18 cellular contexts compared by ENCODE assay signal in the genomic region with DNA sequence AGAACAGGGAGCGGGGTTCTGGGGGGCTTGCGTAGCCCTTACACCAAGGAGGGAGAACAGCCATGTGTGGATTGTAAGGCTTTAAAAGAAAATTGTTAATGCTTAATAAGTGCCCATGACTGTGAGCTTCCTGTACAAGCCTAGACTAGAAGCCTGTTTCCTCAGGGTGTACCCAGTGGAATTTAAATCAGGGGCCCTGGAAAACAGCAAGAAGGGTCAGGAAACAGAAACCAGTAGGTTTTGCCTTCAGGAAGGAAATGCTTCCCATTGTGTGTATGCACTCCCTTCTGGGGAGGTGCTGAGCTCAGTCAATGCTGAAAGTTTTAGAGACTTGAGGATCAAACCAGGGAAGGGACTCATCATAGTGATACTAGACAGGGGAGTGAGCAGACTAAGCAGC. TPM values are rescaled to one million over a fixed set of nuclear protein-coding genes. Genes with fewer than 3 reads are reported as not detected.
DNase-seq lines count a peak whose midpoint lies in the region; ATAC-seq, FAIRE-seq and TF ChIP-seq lines count a peak whose summit lies in the region.
"Had no signal": no experiment of that assay in that cellular context is flagged by ENCODE, and none has a peak within 500 bp of the region (broad histone marks: within the 10 kb centered on the region; RNA-seq: fewer than 3 reads in every experiment).

No MANE protein-coding gene starts in this region.

- TF ChIP-seq EP300 in K562 (IDR thresholded peaks at IDR 0.05; ENCODE audit: low read length): no peak

- no peak overlapping the region for H3K9ac ChIP-seq in K562 (ENCODE audit: insufficient read depth in 1 of 2, low read depth in 2 of 2, low read length in 2 of 2)

- DNase-seq in RWPE1 (ENCODE audit: low spot score): no peak
- DNase-seq in K562 (ENCODE audit: extremely low read depth in 1 of 4, low spot score in 3 of 4): no peak
- no peak for DNase-seq in esophagus squamous epithelium (lab: John Stamatoyannopoulos, UW)
- DNase-seq in stimulated activated effector memory CD8-positive, alpha-beta T cell treated with anti-CD3 and anti-CD28 coated beads, Interleukin-12 subunit alpha, Interleukin-12 subunit beta, amount 100 ng/mL, for 72 hours (ENCODE audit: low spot score in 2 of 2): no peak
- DNase-seq in HK-2 (ENCODE audit: unreplicated experiment): no peak
- DNase-seq: CD8-positive, alpha-beta memory T cell; Kasumi-1; NCI-H1417; NCI-H1930; NCI-H2171; NCI-H446 treated with DMSO at 0.1 percent for 48 hours; NCI-H748 treated with DMSO at 0.1 percent for 48 hours; SHP77 had no signal

- peaks cover 81% of the 10 kb centered on the region for H3K36me3 Mint-ChIP-seq in stimulated activated effector memory CD8-positive, alpha-beta T cell treated with anti-CD3 and anti-CD28 coated beads, Interleukin-12 subunit alpha, Interleukin-12 subunit beta, amount 100 ng/mL, for 72 hours

- TF ChIP-seq CTCF in RWPE1 (conservative IDR thresholded peaks at IDR 0.05; ENCODE audit: low read depth): no peak
- no peak for TF ChIP-seq CTCF in K562 (IDR thresholded peaks at IDR 0.05 in 2 of 3, conservative IDR thresholded peaks at IDR 0.05 in 1 of 3; ENCODE audit: insufficient read depth in 2 of 3, low read depth in 1 of 3, low read length in 3 of 3)
- no peak for TF ChIP-seq CTCF in esophagus squamous epithelium (IDR thresholded peaks at IDR 0.05)

- no peak for TF ChIP-seq RAD21 in K562 (CRISPR knock-in tag; conservative IDR thresholded peaks at IDR 0.05 in 1 of 2, IDR thresholded peaks at IDR 0.05 in 1 of 2)

- H2AFZ ChIP-seq in K562 (ENCODE audit: low read depth, low read length): no peak overlapping the region

- no peak overlapping the region for H3K4me3 ChIP-seq in K562
- no peak overlapping the region for H3K4me3 ChIP-seq in esophagus squamous epithelium

- in situ Hi-C loops in K562 (cut with MboI): loop anchor here (25.0 kb wide), 1 partner anchor 562 kb away; no protein-coding TSS in a partner anchor

- H3K27me3 ChIP-seq in K562 (ENCODE audit: control insufficient read depth in 2 of 2, insufficient read depth in 2 of 2, low read length in 2 of 2): no peaks in the 10 kb centered on the region
- H3K27me3 ChIP-seq in esophagus squamous epithelium: no peaks in the 10 kb centered on the region

- CTCF ChIA-PET in RWPE1 (lab: Yijun Ruan, JAX): interaction anchor here (0.6 to 4.0 kb wide), 2 partner anchors 408 to 810 kb away, joined by 7 to 28 read pairs; no protein-coding TSS in a partner anchor
- CTCF ChIA-PET in K562 (lab: Yijun Ruan, JAX; ENCODE audit: low intra/inter-chr PET ratio): no interaction called here

- H3K4me2 ChIP-seq in K562 (ENCODE audit: insufficient read depth, low read length): no peak overlapping the region

- H3K4me1 ChIP-seq in K562 (replicated peaks in 1 of 2; ENCODE audit: control insufficient read depth in 2 of 2, insufficient read depth in 2 of 2, low read length in 2 of 2): peaks cover 8 to 20% of the 10 kb centered on the region in 2 experiments; a peak in 3 of 5 replicates
- H3K4me1 ChIP-seq in esophagus squamous epithelium: peaks cover 35 to 66% (median 47%) of the 10 kb centered on the region in 3 donors

- peaks cover 3% of the 10 kb centered on the region; the same call in 2 of the 3 replicates for H3K79me2 ChIP-seq in K562 (ENCODE audit: control insufficient read depth, insufficient read depth, low read length)

- H3K27ac ChIP-seq in RWPE1: peak overlapping the region; percentile 92
- H3K27ac ChIP-seq in K562 (ENCODE audit: extremely low read depth, low read depth, low read length): no peak overlapping the region
- peak overlapping the region; percentile 79 to 86 (median 84) for H3K27ac ChIP-seq in esophagus squamous epithelium

- no peak for FAIRE-seq in K562 (lab: Jason Lieb, UNC)
- FAIRE-seq: H54 had no signal

- H3K4me3 Mint-ChIP-seq in stimulated activated effector memory CD8-positive, alpha-beta T cell treated with anti-CD3 and anti-CD28 coated beads, Interleukin-12 subunit alpha, Interleukin-12 subunit beta, amount 100 ng/mL, for 72 hours: no peak overlapping the region

- peaks cover 40% of the 10 kb centered on the region for H3K4me1 Mint-ChIP-seq in stimulated activated effector memory CD8-positive, alpha-beta T cell treated with anti-CD3 and anti-CD28 coated beads, Interleukin-12 subunit alpha, Interleukin-12 subunit beta, amount 100 ng/mL, for 72 hours

- peak overlapping the region; percentile 43 for H3K27ac Mint-ChIP-seq in stimulated activated effector memory CD8-positive, alpha-beta T cell treated with anti-CD3 and anti-CD28 coated beads, Interleukin-12 subunit alpha, Interleukin-12 subunit beta, amount 100 ng/mL, for 72 hours

- H4K20me1 ChIP-seq in K562 (replicated peaks; ENCODE audit: control insufficient read depth, insufficient read depth, low read length): peaks cover 21% of the 10 kb centered on the region

- H3K36me3 ChIP-seq in K562 (ENCODE audit: control insufficient read depth, insufficient read depth, low read length) (peaks cover 71% of the 10 kb centered on the region), esophagus squamous epithelium (peaks cover 3 to 64% (median 33%) of the 10 kb centered on the region in 3 donors)

- no peaks in the 10 kb centered on the region for H3K9me3 Mint-ChIP-seq in stimulated activated effector memory CD8-positive, alpha-beta T cell treated with anti-CD3 and anti-CD28 coated beads, Interleukin-12 subunit alpha, Interleukin-12 subunit beta, amount 100 ng/mL, for 72 hours
- H3K9me3 Mint-ChIP-seq: CD8-positive, alpha-beta memory T cell had no signal

- no peaks in the 10 kb centered on the region for H3K9me1 ChIP-seq in K562 (ENCODE audit: control insufficient read depth, insufficient read depth, low read length)

- no peak for ATAC-seq in K562
- no peak for ATAC-seq in stimulated activated effector memory CD8-positive, alpha-beta T cell treated with anti-CD3 and anti-CD28 coated beads, Interleukin-12 subunit alpha, Interleukin-12 subunit beta, amount 100 ng/mL, for 72 hours
- ATAC-seq in HG03139 (IDR thresholded peaks at IDR 0.05; ENCODE audit: unreplicated experiment): no peak
- no peak for ATAC-seq in GM21381 (IDR thresholded peaks at IDR 0.05; ENCODE audit: unreplicated experiment)

- 94% methylated on average over 2 of the region's 2 CpGs for WGBS in K562 (ENCODE audit: insufficient coverage, low coverage, missing lambda C conversion rate)
- 29 to 40% methylated on average over 2 of the region's 2 CpGs for WGBS in esophagus squamous epithelium, 2 donors

- TF ChIP-seq POLR2A in K562 (conservative IDR thresholded peaks at IDR 0.05) (no peak), esophagus squamous epithelium (IDR thresholded peaks at IDR 0.05) (no peak)

- intact Hi-C loops in K562 (cut with micrococcal nuclease) (no loop called here), esophagus squamous epithelium (cut with DNase I) (no loop called here)

- BruUV-seq in K562 (replicated peaks; lab: Mats Ljungman, UMichigan): no TSS peak

- H3K9me3 ChIP-seq in K562 (replicated peaks; ENCODE audit: control insufficient read depth, insufficient read depth, low read depth, low read length): no peaks in the 10 kb centered on the region
- H3K9me3 ChIP-seq in esophagus squamous epithelium: no peaks in the 10 kb centered on the region

- POLR2A ChIA-PET in RWPE1 (lab: Yijun Ruan, JAX; ENCODE audit: low non-redundant PET) (no interaction called here), K562 (lab: Yijun Ruan, JAX) (interaction anchor here (0.6 to 7.5 kb wide), 5 partner anchors 9 to 108 kb away, joined by 3 to 71 read pairs (median 3); partner anchors contain the start of gene UTP11)

RNA-seq across cellular contexts. Expression of gene UTP11, which starts 12.7 kb away (rescaled TPM):
- total RNA-seq in K562 (2011; cell fraction: chromatin; rRNA removed; ENCODE audit: low replicate concordance): 67.0 and 115 TPM in 2 replicates
- total RNA-seq in K562 (2011; cell fraction: nucleolus; rRNA removed): 37.6 and 49.2 TPM in 2 replicates
- total RNA-seq in K562 (2011; cell fraction: nucleoplasm; rRNA removed): 97.2 and 146 TPM in 2 replicates
- 125 and 137 TPM in 2 replicates for total RNA-seq in K562 (2014; rRNA removed)
- total RNA-seq in K562 (2014; rRNA removed; fragmentation: Illumina TruSeq; extraction: Trizol): 215 and 251 TPM in 2 replicates
- 214 and 221 TPM in 2 replicates for total RNA-seq in K562 (2015; rRNA removed; fragmentation: Illumina TruSeq; extraction: Trizol)
- 124 and 129 TPM in 2 replicates for total RNA-seq in K562 (2021)
- polyA plus RNA-seq in K562 (2011; rRNA removed): 67.6 and 91.1 TPM in 2 replicates
- 22.4 and 42.7 TPM in 2 replicates for polyA plus RNA-seq in K562 (2011; cell fraction: cytosol; rRNA removed)
- 18.0 and 28.1 TPM in 2 replicates for polyA plus RNA-seq in K562 (2011; cell fraction: nucleus; rRNA removed)
- polyA plus RNA-seq in K562 (2012): 76.5 and 96.7 TPM in 2 replicates
- 329 and 378 TPM in 2 replicates for polyA plus RNA-seq in K562 (2014; fragmentation: Illumina TruSeq; extraction: Trizol)
- polyA plus RNA-seq in K562 (2014; fragmentation: Nextera tagmentation; extraction: Ambion mirVana): 100 to 1,000 TPM; 269 to 303 TPM
- 167 and 253 TPM in 2 replicates for polyA plus RNA-seq in K562 (2014; rRNA removed)
- polyA minus RNA-seq in K562 (2011; rRNA and poly(A)+ RNA removed): 46.0 and 51.0 TPM in 2 replicates
- 25.8 and 26.4 TPM in 2 replicates for polyA minus RNA-seq in K562 (2011; cell fraction: cytosol; rRNA and poly(A)+ RNA removed)
- 17.6 and 38.0 TPM in 2 replicates for polyA minus RNA-seq in K562 (2011; cell fraction: nucleus; rRNA and poly(A)+ RNA removed)
- 10 to 100 TPM; 38.5 to 71.5 (median 54.5) TPM for total RNA-seq in esophagus squamous epithelium

RNA-seq across cellular contexts. Expression of gene FHL3, which starts 19.9 kb away (rescaled TPM):
- total RNA-seq in K562 (2011; cell fraction: chromatin; rRNA removed; ENCODE audit: low replicate concordance): 89.8 and 202 TPM in 2 replicates
- 99.7 and 116 TPM in 2 replicates for total RNA-seq in K562 (2011; cell fraction: nucleolus; rRNA removed)
- 98.0 and 139 TPM in 2 replicates for total RNA-seq in K562 (2011; cell fraction: nucleoplasm; rRNA removed)
- total RNA-seq in K562 (2014; rRNA removed) (55.7 and 80.3 TPM in 2 replicates), K562 (2014; rRNA removed; fragmentation: Illumina TruSeq; extraction: Trizol) (22.6 and 27.7 TPM in 2 replicates), K562 (2015; rRNA removed; fragmentation: Illumina TruSeq; extraction: Trizol) (34.1 and 35.1 TPM in 2 replicates), K562 (2021) (123 and 144 TPM in 2 replicates), esophagus squamous epithelium (10 to 100 TPM in 3 of 4 donors, 1 to 10 TPM in 1; 6.2 to 18.7 (median 12.4) TPM)
- polyA plus RNA-seq in K562 (2011; rRNA removed) (14.8 and 18.9 TPM in 2 replicates), K562 (2014; fragmentation: Illumina TruSeq; extraction: Trizol) (117 and 145 TPM in 2 replicates), K562 (2014; fragmentation: Nextera tagmentation; extraction: Ambion mirVana) (1 to 10 TPM; 6.1 to 8.0 TPM), K562 (2014; rRNA removed) (56.7 and 61.4 TPM in 2 replicates)
- 31.0 and 53.9 TPM in 2 replicates for polyA plus RNA-seq in K562 (2011; cell fraction: cytosol; rRNA removed)
- polyA plus RNA-seq in K562 (2011; cell fraction: nucleus; rRNA removed): 58.4 and 84.8 TPM in 2 replicates
- polyA plus RNA-seq in K562 (2012): 76.0 and 140 TPM in 2 replicates
- polyA minus RNA-seq in K562 (2011; rRNA and poly(A)+ RNA removed): 26.4 and 29.9 TPM in 2 replicates
- polyA minus RNA-seq in K562 (2011; cell fraction: cytosol; rRNA and poly(A)+ RNA removed): 46.4 and 60.9 TPM in 2 replicates
- 41.9 and 46.1 TPM in 2 replicates for polyA minus RNA-seq in K562 (2011; cell fraction: nucleus; rRNA and poly(A)+ RNA removed)

RNA-seq across cellular contexts. Expression of gene POU3F1, which starts 21.4 kb away (rescaled TPM):
- not detected in 2 replicates for total RNA-seq in K562 (2011; cell fraction: chromatin; rRNA removed; ENCODE audit: low replicate concordance)
- total RNA-seq in K562 (2011; cell fraction: nucleolus; rRNA removed): 0.13 TPM in 1 of 2 replicates, not detected in the other
- total RNA-seq in K562 (2011; cell fraction: nucleoplasm; rRNA removed): not detected in 2 replicates
- total RNA-seq in K562 (2014; rRNA removed) (0.08 and 0.09 TPM in 2 replicates), K562 (2014; rRNA removed; fragmentation: Illumina TruSeq; extraction: Trizol) (not detected in 2 replicates), K562 (2015; rRNA removed; fragmentation: Illumina TruSeq; extraction: Trizol) (not detected in 2 replicates), K562 (2021) (not detected in 2 replicates), esophagus squamous epithelium (1 to 10 TPM; 2.1 to 4.5 (median 2.8) TPM)
- polyA plus RNA-seq in K562 (2011; rRNA removed) (0.05 TPM in 1 of 2 replicates, not detected in the other), K562 (2014; fragmentation: Illumina TruSeq; extraction: Trizol) (not detected in 2 replicates), K562 (2014; fragmentation: Nextera tagmentation; extraction: Ambion mirVana) (not detected), K562 (2014; rRNA removed) (not detected in 2 replicates)
- polyA plus RNA-seq in K562 (2011; cell fraction: cytosol; rRNA removed): not detected in 2 replicates
- polyA plus RNA-seq in K562 (2011; cell fraction: nucleus; rRNA removed): 0.06 and 0.15 TPM in 2 replicates
- not detected in 2 replicates for polyA plus RNA-seq in K562 (2012)
- polyA minus RNA-seq in K562 (2011; rRNA and poly(A)+ RNA removed): not detected in 2 replicates
- polyA minus RNA-seq in K562 (2011; cell fraction: cytosol; rRNA and poly(A)+ RNA removed): not detected in 2 replicates
- 0.13 and 0.33 TPM in 2 replicates for polyA minus RNA-seq in K562 (2011; cell fraction: nucleus; rRNA and poly(A)+ RNA removed)
- polyA plus RNA-seq: AG04450, BJ had no signal

RNA-seq across cellular contexts. Expression of gene SF3A3, which starts 35.4 kb away (rescaled TPM):
- total RNA-seq in K562 (2011; cell fraction: chromatin; rRNA removed; ENCODE audit: low replicate concordance): 120 and 207 TPM in 2 replicates
- 64.9 and 65.3 TPM in 2 replicates for total RNA-seq in K562 (2011; cell fraction: nucleolus; rRNA removed)
- 96.5 and 110 TPM in 2 replicates for total RNA-seq in K562 (2011; cell fraction: nucleoplasm; rRNA removed)
- total RNA-seq in K562 (2014; rRNA removed) (237 and 305 TPM in 2 replicates), K562 (2014; rRNA removed; fragmentation: Illumina TruSeq; extraction: Trizol) (303 and 319 TPM in 2 replicates), K562 (2015; rRNA removed; fragmentation: Illumina TruSeq; extraction: Trizol) (348 and 384 TPM in 2 replicates), K562 (2021) (177 and 184 TPM in 2 replicates), esophagus squamous epithelium (10 to 100 TPM; 33.9 to 49.7 (median 44.4) TPM)
- polyA plus RNA-seq in K562 (2011; rRNA removed) (131 and 193 TPM in 2 replicates), K562 (2014; fragmentation: Illumina TruSeq; extraction: Trizol) (305 and 350 TPM in 2 replicates), K562 (2014; fragmentation: Nextera tagmentation; extraction: Ambion mirVana) (100 to 1,000 TPM; 197 to 467 TPM), K562 (2014; rRNA removed) (237 and 245 TPM in 2 replicates)
- 44.6 and 75.3 TPM in 2 replicates for polyA plus RNA-seq in K562 (2011; cell fraction: cytosol; rRNA removed)
- polyA plus RNA-seq in K562 (2011; cell fraction: nucleus; rRNA removed): 44.8 and 71.7 TPM in 2 replicates
- 105 and 258 TPM in 2 replicates for polyA plus RNA-seq in K562 (2012)
- 201 and 210 TPM in 2 replicates for polyA minus RNA-seq in K562 (2011; rRNA and poly(A)+ RNA removed)
- polyA minus RNA-seq in K562 (2011; cell fraction: cytosol; rRNA and poly(A)+ RNA removed): 101 and 121 TPM in 2 replicates
- 39.4 and 86.4 TPM in 2 replicates for polyA minus RNA-seq in K562 (2011; cell fraction: nucleus; rRNA and poly(A)+ RNA removed)
